In genomic region chr2:232523682-232524597, GRCh38 we compare ENCODE assay signal across 8 cellular contexts. TPM values are rescaled to one million over a fixed set of nuclear protein-coding genes. Genes with fewer than 3 reads are reported as not detected.
DNase-seq lines count a peak whose midpoint lies in the region; ATAC-seq and TF ChIP-seq lines count a peak whose summit lies in the region.

No MANE protein-coding gene starts in this region.

- intact Hi-C loops in A673 (cut with micrococcal nuclease; ENCODE audit: unreplicated experiment) (loop anchor here (2.0 to 5.0 kb wide), 2 partner anchors 79 to 617 kb away; no protein-coding TSS in a partner anchor), mucosa of descending colon (cut with DNase I, micrococcal nuclease) (no loop called here), sciatic nerve (cut with DNase I) (loop anchor here (10.0 kb wide), 1 partner anchor 619 kb away; no protein-coding TSS in a partner anchor)

- peaks cover 7% of the 10 kb centered on the region for H3K4me1 ChIP-seq in A673 (ENCODE audit: insufficient read depth, low read length, poor library complexity, severe bottlenecking)
- peaks cover 17% of the 10 kb centered on the region for H3K4me1 ChIP-seq in mucosa of descending colon (ENCODE audit: low read depth)

- peak overlapping the region; percentile 14 for H3K4me3 ChIP-seq in A673 (ENCODE audit: low read depth, low read length, poor library complexity, severe bottlenecking)
- H3K4me3 ChIP-seq in mucosa of descending colon, result no peak overlapping the region

- DNase-seq in A673 (ENCODE audit: low spot score), result peak; percentile 60
- peak; percentile 67 for DNase-seq in GM13977 (ENCODE audit: low spot score)
- DNase-seq in RWPE1 (ENCODE audit: low spot score), result peak; percentile 23
- DNase-seq in ecto neural progenitor cell (ENCODE audit: low spot score), result peak; percentile 89
- DNase-seq in mucosa of descending colon, result no peak
- DNase-seq in central memory CD4-positive, alpha-beta T cell, result no peak
- DNase-seq in sciatic nerve (ENCODE audit: low spot score), result no peak

- H3K27me3 ChIP-seq in A673 (replicated peaks; ENCODE audit: insufficient read depth, low read depth, low read length, poor library complexity), result peaks cover 31% of the 10 kb centered on the region

- in situ Hi-C loops in GM13977 (cut with MboI; ENCODE audit: low pct_unique_long_range_greater_than_20kb, low sequenced_read_pairs, unreplicated experiment), result no loop called here

- CTCF ChIA-PET in A673 (lab: Charles Lee), result interaction anchor here (0.6 kb wide), 1 partner anchor 30 kb away, joined by 4 read pairs; no protein-coding TSS in a partner anchor
- CTCF ChIA-PET in RWPE1 (lab: Yijun Ruan, JAX), result interaction anchor here (0.5 to 3.2 kb wide), 6 partner anchors 18 to 618 kb away, joined by 3 to 24 read pairs (median 4); partner anchors contain the start of genes EIF4E2 and TIGD1

- POLR2A ChIA-PET in A673 (lab: Charles Lee; ENCODE audit: low non-redundant PET), result no interaction called here
- POLR2A ChIA-PET in RWPE1 (lab: Yijun Ruan, JAX; ENCODE audit: low non-redundant PET), result no interaction called here

- H3K36me3 ChIP-seq in A673 (ENCODE audit: insufficient read depth, low read length, poor library complexity, severe bottlenecking), result no peaks in the 10 kb centered on the region
- no peaks in the 10 kb centered on the region for H3K36me3 ChIP-seq in mucosa of descending colon (ENCODE audit: low read depth)

- no peaks in the 10 kb centered on the region for H3K9me3 ChIP-seq in A673 (ENCODE audit: low read depth, low read length, poor library complexity, severe bottlenecking)
- H3K9me3 ChIP-seq in mucosa of descending colon, result no peaks in the 10 kb centered on the region

- peak; percentile 48 for ATAC-seq in mucosa of descending colon
- ATAC-seq in HG02981 (IDR thresholded peaks at IDR 0.05; ENCODE audit: unreplicated experiment), result no peak
- no peak for ATAC-seq in sciatic nerve

- no peak overlapping the region for H3K27ac ChIP-seq in A673 (ENCODE audit: low read depth, low read length, poor library complexity, severe bottlenecking)
- H3K27ac ChIP-seq in RWPE1, result no peak overlapping the region

- no TSS peak for BruUV-seq in A673 (replicated peaks; lab: Mats Ljungman, UMichigan)

- peak; percentile 50 for TF ChIP-seq CTCF in A673 (conservative IDR thresholded peaks at IDR 0.05; ENCODE audit: low read depth, low read length)
- peak; percentile 15 for TF ChIP-seq CTCF in GM13977 (IDR thresholded peaks at IDR 0.05; ENCODE audit: extremely low read depth, insufficient read depth, missing control alignments)
- no peak for TF ChIP-seq CTCF in RWPE1 (conservative IDR thresholded peaks at IDR 0.05; ENCODE audit: low read depth)
- no peak for TF ChIP-seq CTCF in mucosa of descending colon (IDR thresholded peaks at IDR 0.05)

RNA-seq across cellular contexts. Expression of gene CHRND, which starts 2.0 kb away (rescaled TPM):
- total RNA-seq in A673 (2021) (not detected in 2 replicates), mucosa of descending colon (not detected), sciatic nerve (not detected)

RNA-seq across cellular contexts. Expression of gene PRSS56, which starts 3.8 kb away (rescaled TPM):
- total RNA-seq in A673 (2021) (not detected in 2 replicates), mucosa of descending colon (not detected), sciatic nerve (not detected)

RNA-seq across cellular contexts. Expression of gene CHRNG, which starts 15.6 kb away (rescaled TPM):
- total RNA-seq in A673 (2021) (not detected in 2 replicates), mucosa of descending colon (not detected), sciatic nerve (not detected)

RNA-seq across cellular contexts. Expression of gene TIGD1, which starts 26.4 kb away (rescaled TPM):
- 9.0 and 9.8 TPM in 2 replicates for total RNA-seq in A673 (2021)
- 1 to 10 TPM; 4.1 to 5.6 (median 5.4) TPM for total RNA-seq in mucosa of descending colon
- 4.5 TPM for total RNA-seq in sciatic nerve

RNA-seq across cellular contexts. Expression of gene EIF4E2, which starts 26.5 kb away (rescaled TPM):
- total RNA-seq in A673 (2021), result 60.8 and 62.1 TPM in 2 replicates
- 100 to 1,000 TPM in 1 of 3 donors, 10 to 100 TPM in 2; 62.7 to 116 (median 90.9) TPM for total RNA-seq in mucosa of descending colon
- total RNA-seq in sciatic nerve, result 41.0 TPM

Comparison
In these comparisons a context has a peak if more than half of its experiments do, and no peak if none do; other contexts are left out.
1. DNase-seq: peak in A673 (single experiment), GM13977 (single experiment), RWPE1 (single experiment) and ecto neural progenitor cell (single experiment); none in mucosa of descending colon (0 of 3), central memory CD4-positive, alpha-beta T cell (single experiment) and sciatic nerve (single experiment).
2. CTCF ChIP-seq: peak in A673 (single experiment) and GM13977 (single experiment); none in RWPE1 (single experiment) and mucosa of descending colon (single experiment).
3. intact Hi-C loops: an anchor here in A673 (2.0 to 5.0 kb wide) and sciatic nerve (10.0 kb wide); none called in mucosa of descending colon.